1 cellular context compared by ENCODE assay signal in genomic region chr12:104790296-104791125, GRCh38.
A peak's percentile ranks its signal among the peaks of the same experiment; 100 is the strongest.
TF ChIP-seq lines count a peak whose summit lies in the region.

No MANE protein-coding gene starts in this region.

TF ChIP-seq in K562, 482 proteins besides CTCF, POLR2A, EP300 and RAD21 (continued from another document):
- TF ChIP-seq PRDM10 (IDR thresholded peaks at IDR 0.05; ENCODE audit: partially characterized antibody) = peak; percentile 12
- no peak for TF ChIP-seq MYNN (IDR thresholded peaks at IDR 0.05)
- TF ChIP-seq MYNN (CRISPR knock-in tag; IDR thresholded peaks at IDR 0.05) = no peak
- TF ChIP-seq CXXC5 (CRISPR knock-in tag; IDR thresholded peaks at IDR 0.05) = peak; percentile 9; the same call in 1 of the 2 replicates
- TF ChIP-seq WHSC1 (IDR thresholded peaks at IDR 0.05; ENCODE audit: low read length) = no peak
- peak; percentile 31; the same call in 1 of the 2 replicates for TF ChIP-seq JUND (IDR thresholded peaks at IDR 0.05; ENCODE audit: borderline replicate concordance, low read depth, low read length)
- no peak; the same call in 2 of the 3 replicates for TF ChIP-seq JUND (tag; IDR thresholded peaks at IDR 0.05; ENCODE audit: borderline replicate concordance, low read depth, low read length)
- no peak for TF ChIP-seq CEBPZ (IDR thresholded peaks at IDR 0.05; ENCODE audit: borderline replicate concordance, low read depth, low read length)
- TF ChIP-seq ZNF699 (CRISPR knock-in tag; IDR thresholded peaks at IDR 0.05; ENCODE audit: insufficient replicate concordance) = no peak
- no peak for TF ChIP-seq GTF2B (IDR thresholded peaks at IDR 0.05; ENCODE audit: extremely low read depth, insufficient read length)
- TF ChIP-seq BRD4 (IDR thresholded peaks at IDR 0.05) = no peak
- no peak for TF ChIP-seq ZKSCAN8 (CRISPR knock-in tag; IDR thresholded peaks at IDR 0.05)
- no peak for TF ChIP-seq TCF15 (CRISPR knock-in tag; IDR thresholded peaks at IDR 0.05)
- no peak for TF ChIP-seq NCOA2 (IDR thresholded peaks at IDR 0.05; ENCODE audit: partially characterized antibody in 2 of 2)
- TF ChIP-seq HNRNPLL (IDR thresholded peaks at IDR 0.05; ENCODE audit: low read depth, low read length, poor library complexity, severe bottlenecking) = no peak
- TF ChIP-seq KDM4B (IDR thresholded peaks at IDR 0.05; ENCODE audit: borderline replicate concordance in 2 of 2, low read depth in 1 of 2) = no peak
- no peak for TF ChIP-seq FOXP1 (CRISPR knock-in tag; IDR thresholded peaks at IDR 0.05)
